Comparison of ENCODE assay signal across 8 cellular contexts in genomic region chr1:8660455-8660854, GRCh38.
A peak's percentile ranks its signal among the peaks of the same experiment; 100 is the strongest.
DNase-seq lines count a peak whose midpoint lies in the region; ATAC-seq and TF ChIP-seq lines count a peak whose summit lies in the region.

No MANE protein-coding gene starts in this region.

- H3K36me3 ChIP-seq in esophagus muscularis mucosa = peaks cover 0 to 5% (median 2%) of the 10 kb centered on the region in 4 donors
- H3K36me3 ChIP-seq in naive thymus-derived CD4-positive, alpha-beta T cell (ENCODE audit: control insufficient read depth in 2 of 3, insufficient read depth in 3 of 3, low read length in 3 of 3) = no peaks in the 10 kb centered on the region

- no peaks in the 10 kb centered on the region for H3K27me3 ChIP-seq in esophagus muscularis mucosa
- H3K27me3 ChIP-seq in naive thymus-derived CD4-positive, alpha-beta T cell (ENCODE audit: control insufficient read depth in 2 of 2, insufficient read depth in 2 of 2, low read length in 2 of 2) = no peaks in the 10 kb centered on the region

- CTCF ChIA-PET in naive thymus-derived CD4-positive, alpha-beta T cell (lab: Charles Lee) = interaction anchor here (0.8 kb wide), 1 partner anchor 9 kb away, joined by 3 read pairs; no protein-coding TSS in a partner anchor

- 6% methylated on average over 5 of the region's 5 CpGs for WGBS in esophagus muscularis mucosa

- H3K36me3 Mint-ChIP-seq in naive thymus-derived CD4-positive, alpha-beta T cell = peaks cover 5 to 14% (median 9%) of the 10 kb centered on the region in 5 donors

- H3K27me3 Mint-ChIP-seq in naive thymus-derived CD4-positive, alpha-beta T cell = no peaks in the 10 kb centered on the region

- intact Hi-C loops in esophagus muscularis mucosa (cut with DNase I) = no loop called here
- intact Hi-C loops in naive thymus-derived CD4-positive, alpha-beta T cell (cut with micrococcal nuclease) = loop anchor here in 1 of 2 donors (5.0 kb wide), 1 partner anchor 33 kb away; no protein-coding TSS in a partner anchor

- DNase-seq in AG09319 (ENCODE audit: extremely low read depth, low read depth) = peak; percentile 53
- peak; percentile 88 for DNase-seq in NCI-H446 treated with DMSO at 0.1 percent for 48 hours (lab: John Stamatoyannopoulos, UW)
- DNase-seq in esophagus muscularis mucosa (ENCODE audit: extremely low spot score) = no peak
- no peak for DNase-seq in naive thymus-derived CD4-positive, alpha-beta T cell
- no peak for DNase-seq in central memory CD4-positive, alpha-beta T cell

- H3K9me3 ChIP-seq in esophagus muscularis mucosa = no peaks in the 10 kb centered on the region
- H3K9me3 ChIP-seq in naive thymus-derived CD4-positive, alpha-beta T cell (ENCODE audit: control insufficient read depth in 2 of 3, low read length in 3 of 3) = no peaks in the 10 kb centered on the region

- TF ChIP-seq EP300 in esophagus muscularis mucosa (IDR thresholded peaks at IDR 0.05) = no peak

- TF ChIP-seq POLR2A in esophagus muscularis mucosa (IDR thresholded peaks at IDR 0.05; ENCODE audit: low read depth) = no peak
- TF ChIP-seq POLR2A in GM18505 (IDR thresholded peaks at IDR 0.05; ENCODE audit: borderline replicate concordance, extremely low read depth, insufficient read depth, insufficient read length) = no peak

- no peak overlapping the region for H3K4me3 ChIP-seq in esophagus muscularis mucosa
- peak overlapping the region; percentile 20 for H3K4me3 ChIP-seq in naive thymus-derived CD4-positive, alpha-beta T cell (ENCODE audit: low read length)

- peak; percentile 24 for ATAC-seq in naive thymus-derived CD4-positive, alpha-beta T cell
- ATAC-seq in GM21528 (IDR thresholded peaks at IDR 0.05; ENCODE audit: low FRiP score, unreplicated experiment) (no peak), GM18505 (IDR thresholded peaks at IDR 0.05; ENCODE audit: unreplicated experiment) (no peak), HG02763 (IDR thresholded peaks at IDR 0.05; ENCODE audit: unreplicated experiment) (no peak)

- peaks cover 56 to 66% (median 65%) of the 10 kb centered on the region in 4 donors for H3K4me1 ChIP-seq in esophagus muscularis mucosa
- peaks cover 0 to 41% of the 10 kb centered on the region in 2 donors for H3K4me1 ChIP-seq in naive thymus-derived CD4-positive, alpha-beta T cell (ENCODE audit: control insufficient read depth in 2 of 2, insufficient read depth in 2 of 2, low read length in 2 of 2)

- no peak overlapping the region for H3K4me3 Mint-ChIP-seq in naive thymus-derived CD4-positive, alpha-beta T cell

- peak overlapping the region; percentile 62 to 73 (median 66) for H3K27ac ChIP-seq in esophagus muscularis mucosa (replicated peaks in 1 of 4)
- H3K27ac ChIP-seq in naive thymus-derived CD4-positive, alpha-beta T cell (ENCODE audit: low read depth, low read length) = no peak overlapping the region

- no peak overlapping the region for H3K27ac Mint-ChIP-seq in naive thymus-derived CD4-positive, alpha-beta T cell

- no peak for TF ChIP-seq CTCF in AG09319 (IDR thresholded peaks at IDR 0.05; ENCODE audit: low read depth, low read length)
- TF ChIP-seq CTCF in esophagus muscularis mucosa (IDR thresholded peaks at IDR 0.05) = no peak

- H3K4me1 Mint-ChIP-seq in naive thymus-derived CD4-positive, alpha-beta T cell = peaks cover 0 to 6% (median 5%) of the 10 kb centered on the region in 7 donors

- POLR2A ChIA-PET in naive thymus-derived CD4-positive, alpha-beta T cell (lab: Charles Lee) = interaction anchor here (0.9 kb wide), 1 partner anchor 33 kb away, joined by 3 read pairs; no protein-coding TSS in a partner anchor

- H3K9me3 Mint-ChIP-seq in naive thymus-derived CD4-positive, alpha-beta T cell = peaks cover 0 to 1% (median 0%) of the 10 kb centered on the region in 11 donors

Comparison
In these comparisons a context has a peak if more than half of its experiments do, and no peak if none do; other contexts are left out.
1. DNase-seq: peak in AG09319 (single experiment) and NCI-H446 treated with DMSO at 0.1 percent for 48 hours (single experiment); none in esophagus muscularis mucosa (single experiment), naive thymus-derived CD4-positive, alpha-beta T cell (0 of 9) and central memory CD4-positive, alpha-beta T cell (single experiment).